ENCODE assay signal across 8 cellular contexts in genomic region chr12:12696562-12697383, GRCh38. TPM values are rescaled to one million over a fixed set of nuclear protein-coding genes. Genes with fewer than 3 reads are reported as not detected.
A peak's percentile ranks its signal among the peaks of the same experiment; 100 is the strongest.
DNase-seq lines count a peak whose midpoint lies in the region; ATAC-seq and TF ChIP-seq lines count a peak whose summit lies in the region.

No MANE protein-coding gene starts in this region.

- peaks cover 21% of the 10 kb centered on the region for H3K27me3 Mint-ChIP-seq in neural crest cell (ENCODE audit: low read depth)

- peak overlapping the region; percentile 97 for H3K27ac Mint-ChIP-seq in neural crest cell (ENCODE audit: unreplicated experiment)

- H3K27me3 ChIP-seq in KMS-11 (ENCODE audit: insufficient read depth, low read depth) (no peaks in the 10 kb centered on the region), RWPE2 (ENCODE audit: insufficient read depth, poor library complexity, severe bottlenecking) (no peaks in the 10 kb centered on the region), stomach smooth muscle (ENCODE audit: control insufficient read depth in 1 of 2, insufficient read depth in 2 of 2, low read length in 2 of 2) (no peaks in the 10 kb centered on the region)

- H3K4me2 ChIP-seq in KMS-11, result peak overlapping the region; percentile 93

- no peaks in the 10 kb centered on the region for H3K36me3 Mint-ChIP-seq in neural crest cell (ENCODE audit: low read depth)

- H3K36me3 ChIP-seq in KMS-11 (ENCODE audit: insufficient read depth), result no peaks in the 10 kb centered on the region
- H3K36me3 ChIP-seq in RWPE2 (ENCODE audit: low read depth), result no peaks in the 10 kb centered on the region
- no peaks in the 10 kb centered on the region for H3K36me3 ChIP-seq in stomach smooth muscle (ENCODE audit: control insufficient read depth in 2 of 2, insufficient read depth in 2 of 2, low read length in 2 of 2)

- peaks cover 15% of the 10 kb centered on the region for H3K4me1 Mint-ChIP-seq in neural crest cell

- no peak; the same call in 1 of the 2 replicates for TF ChIP-seq CTCF in KMS-11 (conservative IDR thresholded peaks at IDR 0.05; ENCODE audit: low read depth, low read length)
- no peak for TF ChIP-seq CTCF in RWPE2 (IDR thresholded peaks at IDR 0.05; ENCODE audit: poor library complexity, severe bottlenecking)
- no peak for TF ChIP-seq CTCF in foreskin fibroblast (IDR thresholded peaks at IDR 0.05; ENCODE audit: low read depth, low read length)
- TF ChIP-seq CTCF in neural crest cell (conservative IDR thresholded peaks at IDR 0.05), result peak; percentile 1

- ATAC-seq in GM21786 (IDR thresholded peaks at IDR 0.05; ENCODE audit: unreplicated experiment), result peak; percentile 67
- ATAC-seq in RWPE2 (ENCODE audit: low read depth), result peak; percentile 45; the same call in 1 of the 3 replicates

- H3K79me2 ChIP-seq in KMS-11 (ENCODE audit: insufficient read depth, low read depth), result no peaks in the 10 kb centered on the region

- H3K4me3 Mint-ChIP-seq in neural crest cell, result peak overlapping the region; percentile 90

- H3K9ac ChIP-seq in KMS-11, result peak overlapping the region; percentile 97
- peak overlapping the region; percentile 83 to 86 for H3K9ac ChIP-seq in stomach smooth muscle (ENCODE audit: low read length in 2 of 2)

- H3K27ac ChIP-seq in KMS-11 (peak overlapping the region; percentile 98), RWPE2 (ENCODE audit: poor library complexity, severe bottlenecking) (peak overlapping the region; percentile 68), stomach smooth muscle (ENCODE audit: low read length) (peak overlapping the region; percentile 72)

- H3K4me1 ChIP-seq in KMS-11 (ENCODE audit: low read depth, poor library complexity, severe bottlenecking), result peaks cover 64% of the 10 kb centered on the region
- no peaks in the 10 kb centered on the region for H3K4me1 ChIP-seq in RWPE2 (ENCODE audit: insufficient read depth, poor library complexity, severe bottlenecking)
- H3K4me1 ChIP-seq in stomach smooth muscle (ENCODE audit: control insufficient read depth, insufficient read depth, low read length), result no peaks in the 10 kb centered on the region

- H3K9me3 Mint-ChIP-seq in neural crest cell, result no peaks in the 10 kb centered on the region

- H2AFZ ChIP-seq in KMS-11 (ENCODE audit: low read depth), result peak overlapping the region; percentile 86

- H3K9me3 ChIP-seq in RWPE2 (ENCODE audit: severe bottlenecking) (no peaks in the 10 kb centered on the region), stomach smooth muscle (ENCODE audit: control insufficient read depth in 2 of 2, low read length in 2 of 2) (no peaks in the 10 kb centered on the region)

- H4K20me1 ChIP-seq in KMS-11 (ENCODE audit: insufficient read depth), result no peaks in the 10 kb centered on the region

- DNase-seq in DMS53 (lab: John Stamatoyannopoulos, UW), result peak; percentile 99
- peak; percentile 69 for DNase-seq in RWPE2 (ENCODE audit: low spot score)
- DNase-seq in activated gamma-delta T cell (lab: John Stamatoyannopoulos, UW), result peak; percentile 81
- DNase-seq in foreskin fibroblast, result peak; percentile 77 to 91
- peak; percentile 78 for DNase-seq in neural crest cell (ENCODE audit: low read depth, low spot score)

- H3K4me3 ChIP-seq in KMS-11 (IDR thresholded peaks at IDR 0.05; ENCODE audit: insufficient read depth, low read depth, low read length) (no peak overlapping the region), RWPE2 (ENCODE audit: severe bottlenecking) (peak overlapping the region; percentile 61), foreskin fibroblast (ENCODE audit: low read depth in 1 of 2, low read length in 2 of 2) (peak overlapping the region; percentile 62 to 73), stomach smooth muscle (ENCODE audit: low read length in 2 of 2) (peak overlapping the region; percentile 72 to 82)

RNA-seq across cellular contexts. Expression of gene GPR19, which starts 0.8 kb away (rescaled TPM):
- 19.1 and 21.8 TPM in 2 replicates for total RNA-seq in neural crest cell

RNA-seq across cellular contexts. Expression of gene CDKN1B, which starts 20.4 kb away (rescaled TPM):
- 47.9 and 52.5 TPM in 2 replicates for total RNA-seq in neural crest cell
